Comparison of ENCODE assay signal across 8 cellular contexts in the genomic region with DNA sequence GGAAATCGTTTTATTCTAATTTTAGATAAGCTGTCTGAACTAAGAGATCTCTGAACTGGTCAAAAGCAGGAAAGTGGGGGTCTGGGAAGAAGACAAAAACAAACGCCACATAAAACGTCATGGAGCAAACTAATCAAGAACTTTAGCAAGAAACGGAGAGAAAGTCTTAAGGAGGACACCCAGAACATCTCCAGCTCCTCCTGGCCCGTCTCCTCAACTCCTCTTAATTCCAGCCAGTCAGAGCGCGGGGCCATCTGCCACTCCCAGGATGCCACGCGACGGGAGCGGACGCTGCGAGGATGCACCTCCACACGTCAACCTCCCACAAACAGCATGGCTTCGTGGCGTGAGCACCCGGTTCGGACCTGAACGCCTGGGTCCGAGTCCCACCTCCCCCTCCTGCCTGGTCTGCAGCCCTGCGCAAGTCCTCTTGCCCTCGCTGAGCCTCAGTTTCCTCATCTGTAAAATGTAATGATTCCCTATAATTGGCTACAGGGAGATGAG. TPM values are rescaled to one million over a fixed set of nuclear protein-coding genes. Genes with fewer than 3 reads are reported as not detected.
DNase-seq lines count a peak whose midpoint lies in the region; ATAC-seq and TF ChIP-seq lines count a peak whose summit lies in the region.

No MANE protein-coding gene starts in this region.

- H3K4me1 ChIP-seq in SJCRH30 (peaks cover 8% of the 10 kb centered on the region), foreskin keratinocyte (peaks cover 20% of the 10 kb centered on the region), subcutaneous abdominal adipose tissue (ENCODE audit: control insufficient read depth in 5 of 5, insufficient read depth in 5 of 5, low read length in 5 of 5) (peaks cover 0 to 51% (median 32%) of the 10 kb centered on the region in 5 donors)

- H3K4me1 Mint-ChIP-seq in CD14-positive monocyte = peaks cover 52% of the 10 kb centered on the region
- H3K4me1 Mint-ChIP-seq in neural crest cell = peaks cover 50% of the 10 kb centered on the region

- H3K9me3 ChIP-seq in SJCRH30 (replicated peaks) (no peaks in the 10 kb centered on the region), subcutaneous abdominal adipose tissue (ENCODE audit: control insufficient read depth in 5 of 5, low read length in 5 of 5) (no peaks in the 10 kb centered on the region)

- H3K27ac ChIP-seq in SJCRH30 (peak overlapping the region; percentile 75), foreskin keratinocyte (peak overlapping the region; percentile 82), subcutaneous abdominal adipose tissue (ENCODE audit: low read depth, low read length) (peak overlapping the region; percentile 87)

- peak; percentile 63 for DNase-seq in CD14-positive monocyte (ENCODE audit: low spot score)
- peak; percentile 81 for DNase-seq in M059J (ENCODE audit: low read depth)
- DNase-seq in SJCRH30 = peak; percentile 85 to 88
- peak; percentile 43 for DNase-seq in activated gamma-delta T cell treated with anti-CD3 and anti-CD28 coated beads, Interleukin-2, amount 50 U/mL, for 16 hours (ENCODE audit: low read depth)
- peak in 1 of 2 donors; percentile 71 for DNase-seq in foreskin keratinocyte
- DNase-seq in neural crest cell (ENCODE audit: low read depth, low spot score) = peak; percentile 53

- H3K9me3 Mint-ChIP-seq in CD14-positive monocyte = peaks cover 0 to 2% (median 0%) of the 10 kb centered on the region in 7 donors
- H3K9me3 Mint-ChIP-seq in neural crest cell = no peaks in the 10 kb centered on the region

- peak; percentile 33 for ATAC-seq in GM21381 (IDR thresholded peaks at IDR 0.05; ENCODE audit: unreplicated experiment)
- peak; percentile 38 for ATAC-seq in foreskin keratinocyte

- no peak for TF ChIP-seq CTCF in CD14-positive monocyte (IDR thresholded peaks at IDR 0.05)
- TF ChIP-seq CTCF in foreskin keratinocyte (conservative IDR thresholded peaks at IDR 0.05) = no peak
- no peak for TF ChIP-seq CTCF in neural crest cell (conservative IDR thresholded peaks at IDR 0.05)

- H3K36me3 ChIP-seq in SJCRH30 (no peaks in the 10 kb centered on the region), subcutaneous abdominal adipose tissue (ENCODE audit: control insufficient read depth in 5 of 5, insufficient read depth in 5 of 5, low read length in 5 of 5) (peaks cover 0 to 5% (median 3%) of the 10 kb centered on the region in 5 donors)

- intact Hi-C loops in CD14-positive monocyte (cut with micrococcal nuclease) = loop anchor here (5.0 to 10.0 kb wide), 6 partner anchors 50 to 163 kb away; a partner anchor contains a TSS

- peak overlapping the region; percentile 92 to 97 for H3K4me3 Mint-ChIP-seq in CD14-positive monocyte
- peak overlapping the region; percentile 89 for H3K4me3 Mint-ChIP-seq in neural crest cell

- H3K27ac Mint-ChIP-seq in CD14-positive monocyte (peak overlapping the region; percentile 88 to 96 (median 94)), neural crest cell (ENCODE audit: unreplicated experiment) (peak overlapping the region; percentile 89)

- H3K27me3 ChIP-seq in SJCRH30 (no peaks in the 10 kb centered on the region), foreskin keratinocyte (no peaks in the 10 kb centered on the region), subcutaneous abdominal adipose tissue (ENCODE audit: control insufficient read depth in 5 of 5, insufficient read depth in 4 of 5, low read length in 5 of 5) (no peaks in the 10 kb centered on the region)

- H3K4me3 ChIP-seq in SJCRH30 (peak overlapping the region; percentile 95), subcutaneous abdominal adipose tissue (ENCODE audit: low read depth in 1 of 5, low read length in 5 of 5) (peak overlapping the region; percentile 74 to 96 (median 82))

- H3K27me3 Mint-ChIP-seq in CD14-positive monocyte (ENCODE audit: low read depth in 3 of 3) (peaks cover 0 to 2% (median 0%) of the 10 kb centered on the region in 3 donors), neural crest cell (ENCODE audit: low read depth) (peaks cover 31% of the 10 kb centered on the region)

- peak overlapping the region; percentile 75 to 93 (median 82) for H3K9ac ChIP-seq in subcutaneous abdominal adipose tissue (ENCODE audit: low read length in 5 of 5)

- peaks cover 15 to 19% of the 10 kb centered on the region in 2 donors for H3K36me3 Mint-ChIP-seq in CD14-positive monocyte
- H3K36me3 Mint-ChIP-seq in neural crest cell (ENCODE audit: low read depth) = no peaks in the 10 kb centered on the region

RNA-seq across cellular contexts. Expression of a gene that starts 0.6 kb away (rescaled TPM):
- 10 to 100 TPM; 23.2 to 29.2 TPM for polyA plus RNA-seq in CD14-positive monocyte
- 68.0 and 71.8 TPM in 2 replicates for total RNA-seq in M059J (2014; rRNA removed; shearing (Covaris generic))
- 77.3 and 83.7 TPM in 2 replicates for total RNA-seq in SJCRH30 (2014; rRNA removed; shearing (Covaris generic))
- total RNA-seq in foreskin keratinocyte = 101 and 107 TPM in 2 replicates
- polyA plus RNA-seq in foreskin keratinocyte = 79.9 and 87.3 TPM in 2 replicates
- 86.4 and 88.7 TPM in 2 replicates for total RNA-seq in neural crest cell

RNA-seq across cellular contexts. Expression of a gene that starts 1.1 kb away (rescaled TPM):
- polyA plus RNA-seq in CD14-positive monocyte = 10 to 100 TPM; 17.2 to 20.0 TPM
- 21.8 and 40.5 TPM in 2 replicates for total RNA-seq in M059J (2014; rRNA removed; shearing (Covaris generic))
- 13.9 and 14.3 TPM in 2 replicates for total RNA-seq in SJCRH30 (2014; rRNA removed; shearing (Covaris generic))
- 24.3 and 26.3 TPM in 2 replicates for total RNA-seq in foreskin keratinocyte
- polyA plus RNA-seq in foreskin keratinocyte = 37.0 and 39.5 TPM in 2 replicates
- 6.5 and 8.7 TPM in 2 replicates for total RNA-seq in neural crest cell

RNA-seq across cellular contexts. Expression of a gene that starts 51.6 kb away (rescaled TPM):
- 10 to 100 TPM; 24.1 to 26.4 TPM for polyA plus RNA-seq in CD14-positive monocyte
- 63.3 and 67.8 TPM in 2 replicates for total RNA-seq in M059J (2014; rRNA removed; shearing (Covaris generic))
- total RNA-seq in SJCRH30 (2014; rRNA removed; shearing (Covaris generic)) = 50.4 and 53.3 TPM in 2 replicates
- 78.9 and 85.5 TPM in 2 replicates for total RNA-seq in foreskin keratinocyte
- 79.1 and 85.9 TPM in 2 replicates for polyA plus RNA-seq in foreskin keratinocyte
- total RNA-seq in neural crest cell = 58.1 and 58.2 TPM in 2 replicates

RNA-seq across cellular contexts. Expression of a gene that starts 51.8 kb away (rescaled TPM):
- polyA plus RNA-seq in CD14-positive monocyte = 10 to 100 TPM; 55.8 to 60.6 TPM
- total RNA-seq in M059J (2014; rRNA removed; shearing (Covaris generic)) = 68.9 and 69.3 TPM in 2 replicates
- 46.9 and 51.4 TPM in 2 replicates for total RNA-seq in SJCRH30 (2014; rRNA removed; shearing (Covaris generic))
- total RNA-seq in foreskin keratinocyte = 50.6 and 50.9 TPM in 2 replicates
- 58.7 and 58.9 TPM in 2 replicates for polyA plus RNA-seq in foreskin keratinocyte
- 40.3 and 41.8 TPM in 2 replicates for total RNA-seq in neural crest cell
